In the genomic region with DNA sequence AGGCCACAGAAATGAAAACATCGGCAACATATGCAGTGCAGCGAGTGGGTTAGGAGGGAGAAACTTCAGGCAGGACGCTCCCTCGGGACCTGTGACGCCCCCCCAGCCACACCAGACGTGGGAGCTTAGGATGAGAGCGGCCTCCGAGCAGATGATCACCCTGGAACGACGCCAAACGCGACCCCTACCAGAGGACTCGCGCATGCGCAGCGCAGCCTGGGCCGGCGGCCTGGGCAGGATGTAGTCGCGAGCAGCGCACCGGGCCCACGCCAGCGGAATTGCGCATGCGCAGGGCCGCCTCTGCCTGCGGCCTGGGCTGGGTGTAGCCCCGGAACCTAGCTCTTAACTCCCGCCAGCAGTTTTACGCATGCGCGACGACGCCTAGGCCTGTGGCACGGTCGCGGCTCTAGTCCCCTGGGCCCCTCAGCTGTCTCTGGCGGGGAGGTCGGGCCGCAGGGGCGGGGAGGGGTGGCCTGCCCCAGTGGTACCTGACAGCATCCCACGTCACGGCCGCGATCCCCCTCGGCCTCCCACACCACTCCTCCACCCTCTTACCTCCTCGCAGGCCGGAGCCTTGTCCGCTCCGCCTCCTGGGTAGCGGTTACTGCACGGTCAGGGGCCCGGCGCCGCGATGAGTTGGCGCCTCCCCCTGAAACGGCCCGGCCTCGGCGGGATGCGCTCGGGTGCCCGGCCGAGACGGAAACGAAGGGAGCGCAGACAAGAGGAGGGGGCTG, we compare ENCODE assay signal across 1 cellular context.
TF ChIP-seq lines count a peak whose summit lies in the region.

Gene RCBTB2 (minus strand): TSS at position 608 of the 734 bp plus-strand sequence. CDS start 11,141 bp downstream, outside the sequence.

TF ChIP-seq in GM12878, 131 proteins besides CTCF, POLR2A, EP300 and RAD21 (continued from another document):
- TF ChIP-seq NRF1 (conservative IDR thresholded peaks at IDR 0.05; ENCODE audit: low read depth, low read length) (peak; percentile 94), MLLT1 (IDR thresholded peaks at IDR 0.05) (0 out of 2 replicates have a peak, but pooled peaks have one; percentile 8), SMAD1 (IDR thresholded peaks at IDR 0.05; ENCODE audit: low read depth, partially characterized antibody) (no peak), RELA (IDR thresholded peaks at IDR 0.05; ENCODE audit: borderline replicate concordance, partially characterized antibody) (no peak), NBN (IDR thresholded peaks at IDR 0.05) (peak; percentile 66), TCF12 (IDR thresholded peaks at IDR 0.05; ENCODE audit: low read depth, low read length) (no peak), HSF1 (IDR thresholded peaks at IDR 0.05; ENCODE audit: low read depth, low read length) (no peak), TCF3 (IDR thresholded peaks at IDR 0.05; ENCODE audit: borderline replicate concordance, insufficient read depth, low read depth, low read length) (peak; percentile 21; the same call in 1 of the 2 replicates), PAX5 (IDR thresholded peaks at IDR 0.05; ENCODE audit: borderline replicate concordance, low read depth, low read length) (peak; percentile 74; the same call in 1 of the 2 replicates), EZH2 (IDR thresholded peaks at IDR 0.05; ENCODE audit: borderline replicate concordance, control insufficient read depth, low read depth, low read length) (no peak), ZNF217 (IDR thresholded peaks at IDR 0.05) (peak; percentile 28; the same call in 1 of the 2 replicates), CHD2 (IDR thresholded peaks at IDR 0.05; ENCODE audit: borderline replicate concordance, low read depth, low read length) (no peak), ZZZ3 (IDR thresholded peaks at IDR 0.05; ENCODE audit: control insufficient read depth, insufficient read length, low read depth) (no peak), CBX3 (IDR thresholded peaks at IDR 0.05; ENCODE audit: borderline replicate concordance, low read depth) (no peak), ESRRA (IDR thresholded peaks at IDR 0.05; ENCODE audit: low read length) (no peak), IKZF1 (conservative IDR thresholded peaks at IDR 0.05) (peak; percentile 100), IRF4 (IDR thresholded peaks at IDR 0.05; ENCODE audit: low read depth, low read length) (no peak)
